Comparison of ENCODE assay signal across 8 cellular contexts in the genomic region with DNA sequence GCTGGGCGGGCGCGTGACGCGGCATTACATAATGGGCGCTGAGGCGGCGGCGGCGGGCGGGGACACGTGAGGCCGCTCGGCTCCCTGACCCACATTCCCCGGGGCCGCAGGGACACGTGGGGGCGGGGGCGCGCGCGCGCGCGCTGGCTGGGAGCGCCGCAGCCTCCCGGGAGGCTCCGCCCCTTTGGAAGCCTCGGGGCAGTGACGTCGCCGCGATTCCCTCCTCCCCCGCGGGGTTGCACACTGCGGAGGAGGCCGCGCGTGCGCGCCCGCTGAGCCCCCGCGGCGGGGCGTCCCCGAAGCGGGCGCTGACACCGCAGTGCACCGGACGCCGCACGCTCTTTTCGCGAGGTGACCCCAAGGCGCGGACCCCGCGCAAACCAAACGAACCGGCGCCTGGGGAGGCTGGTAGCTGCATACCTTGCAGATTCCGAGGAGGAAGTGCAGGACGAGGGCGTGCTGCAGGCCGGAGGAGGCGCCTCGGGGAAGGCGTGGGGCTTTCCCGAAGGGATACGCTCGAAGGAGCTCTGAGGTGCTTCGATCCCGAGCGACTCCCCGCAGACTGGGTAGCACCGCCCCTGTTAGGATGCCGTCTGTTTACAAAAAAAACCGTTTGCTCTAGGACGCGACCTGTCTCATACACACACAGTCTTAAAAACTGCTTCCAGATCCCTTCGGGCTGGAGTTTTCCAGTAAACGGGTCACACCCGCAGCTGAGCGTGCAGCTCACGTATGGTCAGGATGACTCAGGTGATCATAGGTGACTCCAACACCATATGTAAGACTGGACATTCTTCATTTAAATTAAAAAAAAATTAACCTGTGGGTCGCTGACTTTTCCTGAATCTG. TPM values are rescaled to one million over a fixed set of nuclear protein-coding genes. Genes with fewer than 3 reads are reported as not detected.
A peak's percentile ranks its signal among the peaks of the same experiment; 100 is the strongest.
DNase-seq lines count a peak whose midpoint lies in the region; ATAC-seq and TF ChIP-seq lines count a peak whose summit lies in the region.

No MANE protein-coding gene starts in this region.

- POLR2A ChIA-PET in PC-9 (lab: Charles Lee; ENCODE audit: unreplicated experiment) = interaction anchor here (0.5 to 1.8 kb wide), 8 partner anchors 13 to 289 kb away, joined by 3 to 9 read pairs (median 4); a partner anchor contains a TSS

- H3K4me3 ChIP-seq in PC-9 = peak overlapping the region; percentile 70
- H3K4me3 ChIP-seq in muscle layer of duodenum (ENCODE audit: low read depth in 1 of 2, low read length in 2 of 2) = peak overlapping the region; percentile 84 to 85

- DNase-seq in DMS79 treated with DMSO at 0.1 percent for 48 hours (lab: John Stamatoyannopoulos, UW) = peak; percentile 67
- peak; percentile 98 for DNase-seq in KBM-7
- DNase-seq in PC-9 = peak; percentile 73 to 97
- peak; percentile 98 for DNase-seq in activated T-cell treated with anti-CD3 and anti-CD28 coated beads, Interleukin-2, amount 50 U/mL, for 4 hours
- DNase-seq in stimulated activated CD8-positive, alpha-beta memory T cell treated with anti-CD3 and anti-CD28 coated beads, Interleukin-7, amount 100 ng/mL, for 24 hours (ENCODE audit: low read depth) = peak; percentile 95

- H3K9me3 ChIP-seq in PC-9 (ENCODE audit: insufficient read depth, low read depth) = no peaks in the 10 kb centered on the region
- no peaks in the 10 kb centered on the region for H3K9me3 ChIP-seq in muscle layer of duodenum (ENCODE audit: control insufficient read depth in 1 of 2, low read length in 2 of 2)

- no peaks in the 10 kb centered on the region for H3K9me2 ChIP-seq in PC-9 (ENCODE audit: insufficient read depth)

- no TSS peak for BruUV-seq in PC-9 (replicated peaks; lab: Mats Ljungman, UMichigan)

- H3K4me1 ChIP-seq in PC-9 (replicated peaks; ENCODE audit: insufficient read depth) = peaks cover 27% of the 10 kb centered on the region
- H3K4me1 ChIP-seq in muscle layer of duodenum (ENCODE audit: control insufficient read depth in 1 of 2, insufficient read depth in 2 of 2, low read length in 2 of 2) = peaks cover 18 to 21% of the 10 kb centered on the region in 2 donors

- peaks cover 16% of the 10 kb centered on the region for H4K20me1 ChIP-seq in PC-9 (ENCODE audit: insufficient read depth)

- peaks cover 45% of the 10 kb centered on the region for H3K4me1 Mint-ChIP-seq in activated T-cell treated with anti-CD3 and anti-CD28 coated beads, Interleukin-2, amount 50 U/mL, for 4 hours (ENCODE audit: low read depth)

- H3K36me3 Mint-ChIP-seq in activated T-cell treated with anti-CD3 and anti-CD28 coated beads, Interleukin-2, amount 50 U/mL, for 4 hours (ENCODE audit: insufficient read depth) = peaks cover 4% of the 10 kb centered on the region

- no peak for TF ChIP-seq CTCF in PC-9 (conservative IDR thresholded peaks at IDR 0.05)

- peak overlapping the region; percentile 92 for H3K4me2 ChIP-seq in PC-9

- peak overlapping the region; percentile 84 for H3K4me3 Mint-ChIP-seq in activated T-cell treated with anti-CD3 and anti-CD28 coated beads, Interleukin-2, amount 50 U/mL, for 4 hours

- peak; percentile 70 for ATAC-seq in GM21737 (IDR thresholded peaks at IDR 0.05; ENCODE audit: unreplicated experiment)
- ATAC-seq in activated T-cell treated with anti-CD3 and anti-CD28 coated beads, Interleukin-2, amount 50 U/mL, for 4 hours = peak; percentile 85 to 87
- ATAC-seq in esophagus mucosa = peak; percentile 95

- H3K27me3 ChIP-seq in PC-9 (ENCODE audit: insufficient read depth, low read depth) = no peaks in the 10 kb centered on the region
- H3K27me3 ChIP-seq in muscle layer of duodenum (ENCODE audit: low read depth, low read length) = no peaks in the 10 kb centered on the region

- H3K9me3 Mint-ChIP-seq in activated T-cell treated with anti-CD3 and anti-CD28 coated beads, Interleukin-2, amount 50 U/mL, for 4 hours = no peaks in the 10 kb centered on the region

- in situ Hi-C loops in KBM-7 (cut with MboI; ENCODE audit: low pct_unique_long_range_greater_than_20kb, low sequenced_read_pairs) = no loop called here

- H2AFZ ChIP-seq in PC-9 = peak overlapping the region; percentile 56; the same call in 1 of the 2 replicates

- CTCF ChIA-PET in PC-9 (lab: Charles Lee) = interaction anchor here (0.6 kb wide), 2 partner anchors 23 to 45 kb away, joined by 4 to 8 read pairs; no protein-coding TSS in a partner anchor

- peaks cover 48% of the 10 kb centered on the region for H3K79me2 ChIP-seq in PC-9 (ENCODE audit: low read depth)

- peaks cover 19% of the 10 kb centered on the region for H3F3A ChIP-seq in PC-9 (ENCODE audit: insufficient read depth, low read depth)

- H3K27me3 Mint-ChIP-seq in activated T-cell treated with anti-CD3 and anti-CD28 coated beads, Interleukin-2, amount 50 U/mL, for 4 hours (ENCODE audit: low read depth) = no peaks in the 10 kb centered on the region

- H3K27ac ChIP-seq in PC-9 (peak overlapping the region; percentile 94), muscle layer of duodenum (ENCODE audit: low read length) (peak overlapping the region; percentile 91)

- H3K36me3 ChIP-seq in PC-9 (ENCODE audit: low read depth) = peaks cover 13% of the 10 kb centered on the region
- peaks cover 0 to 3% of the 10 kb centered on the region in 2 donors for H3K36me3 ChIP-seq in muscle layer of duodenum (ENCODE audit: control insufficient read depth in 1 of 2, insufficient read depth in 2 of 2, low read length in 2 of 2)

- intact Hi-C loops in PC-9 (cut with micrococcal nuclease; ENCODE audit: unreplicated experiment) = loop anchor here (1.0 to 10.0 kb wide), 6 partner anchors 13 to 931 kb away; a partner anchor contains a TSS

RNA-seq across cellular contexts. Expression of a gene that starts 1.0 kb away (rescaled TPM):
- total RNA-seq in PC-9 (2021) = 53.9 and 66.0 TPM in 2 replicates
- total RNA-seq in activated T-cell treated with anti-CD3 and anti-CD28 coated beads, Interleukin-2, amount 50 U/mL, for 4 hours = 1 to 10 TPM; 5.4 to 6.5 (median 6.0) TPM
- total RNA-seq in esophagus mucosa = 14.1 TPM

RNA-seq across cellular contexts. Expression of a gene that starts 29.2 kb away (rescaled TPM):
- total RNA-seq in PC-9 (2021) (1,784 and 1,876 TPM in 2 replicates), esophagus mucosa (1,347 TPM)
- total RNA-seq in activated T-cell treated with anti-CD3 and anti-CD28 coated beads, Interleukin-2, amount 50 U/mL, for 4 hours = 1,000 to 10,000 TPM; 2,279 to 2,502 (median 2,371) TPM

RNA-seq across cellular contexts. Expression of a gene that starts 29.3 kb away (rescaled TPM):
- total RNA-seq in PC-9 (2021) = 8.6 and 12.6 TPM in 2 replicates
- total RNA-seq in activated T-cell treated with anti-CD3 and anti-CD28 coated beads, Interleukin-2, amount 50 U/mL, for 4 hours = 1 to 10 TPM; 5.5 to 7.4 (median 5.7) TPM
- 4.1 TPM for total RNA-seq in esophagus mucosa

Comparison
In these comparisons a context has a peak if more than half of its experiments do, and no peak if none do; other contexts are left out.
1. Peak in every context shown above with its lines: DNase-seq, ATAC-seq, H3K4me3 ChIP-seq and H3K27ac ChIP-seq.